ENCODE assay signal across 22 cellular contexts in the genomic region with DNA sequence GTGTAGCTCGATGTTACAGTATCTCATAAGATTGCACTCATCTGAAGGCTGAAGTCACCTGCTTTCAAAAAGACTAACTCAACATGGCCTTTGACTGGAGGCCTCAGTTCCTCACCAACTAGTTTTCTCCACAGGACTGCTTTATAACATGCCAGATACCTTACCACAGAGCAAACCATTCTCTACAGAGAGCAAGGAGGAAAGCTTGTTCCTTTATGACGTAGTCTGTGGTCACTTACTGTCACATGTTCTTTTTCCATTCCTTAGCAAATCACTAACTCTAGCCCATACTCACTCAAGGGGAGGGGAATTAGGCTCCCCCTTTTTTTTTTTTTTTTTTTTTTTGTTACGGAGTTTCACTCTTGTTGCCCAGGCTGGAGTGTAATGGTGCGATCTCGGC. TPM values are rescaled to one million over a fixed set of nuclear protein-coding genes. Genes with fewer than 3 reads are reported as not detected.
A peak's percentile ranks its signal among the peaks of the same experiment; 100 is the strongest.
DNase-seq lines count a peak whose midpoint lies in the region; ATAC-seq and TF ChIP-seq lines count a peak whose summit lies in the region.
"Had no signal": no experiment of that assay in that cellular context is flagged by ENCODE, and none has a peak within 500 bp of the region (broad histone marks: within the 10 kb centered on the region; RNA-seq: fewer than 3 reads in every experiment).

No MANE protein-coding gene starts in this region.

- H3K27ac Mint-ChIP-seq in activated CD4-positive, alpha-beta T cell treated with anti-CD3 and anti-CD28 coated beads, Interleukin-2, amount 10 ng/mL, durations not matched to agents 7 days and 5 days, result no peak overlapping the region
- H3K27ac Mint-ChIP-seq in activated CD8-positive, alpha-beta T cell treated with anti-CD3 and anti-CD28 coated beads for 36 hours, result peak overlapping the region; percentile 87
- H3K27ac Mint-ChIP-seq in nephron, result peak overlapping the region in 1 of 3 experiments; percentile 18

- peak; percentile 20 for DNase-seq in activated CD4-positive, alpha-beta T cell treated with anti-CD3 and anti-CD28 coated beads for 48 hours
- no peak for DNase-seq in activated CD4-positive, alpha-beta T cell treated with anti-CD3 and anti-CD28 coated beads, Interleukin-2, amount 10 ng/mL, durations not matched to agents 7 days and 5 days
- DNase-seq in M059J (ENCODE audit: low read depth), result peak; percentile 2
- DNase-seq in activated CD8-positive, alpha-beta T cell treated with anti-CD3 and anti-CD28 coated beads for 36 hours, result peak; percentile 49
- no peak for DNase-seq in NCI-H2196 treated with DMSO at 0.1 percent for 48 hours (lab: John Stamatoyannopoulos, UW; ENCODE audit: unreplicated experiment)
- DNase-seq in stimulated activated CD4-positive, alpha-beta T cell treated with anti-CD3 and anti-CD28 coated beads, Interleukin-1b, Interleukin-23, amount 100 ng/mL, for 48 hours, result no peak
- DNase-seq: activated CD4-positive, CD25-positive, alpha-beta regulatory T cell; activated CD8-positive, alpha-beta memory T cell treated with anti-CD3 and anti-CD28 coated beads, Interleukin-2, amount 50 U/mL, for 4 hours; activated naive CD4-positive, alpha-beta T cell treated with anti-CD3 and anti-CD28 coated beads, Interleukin-2, amount 50 U/mL, for 16 hours; brain microvascular endothelial cell; DMS 273 treated with DMSO at 0.1 percent for 48 hours; GDM1; heart right ventricle; mucosa of descending colon; NCI-H1105; NCI-H2081 treated with DMSO at 0.1 percent for 48 hours; NCI-H526 treated with DMSO at 0.1 percent for 48 hours; stimulated activated CD4-positive, alpha-beta T cell treated with anti-CD3 and anti-CD28 coated beads, Interleukin-4, amount 100 ng/mL, for 4 hours; substantia nigra had no signal

- intact Hi-C loops in activated CD8-positive, alpha-beta T cell treated with anti-CD3 and anti-CD28 coated beads for 36 hours (cut with micrococcal nuclease), result loop anchor here (5.0 to 10.0 kb wide), 5 partner anchors 109 to 529 kb away; partner anchors contain the start of genes COQ2, HNRNPD, LIN54 and PLAC8

- no peaks in the 10 kb centered on the region for H3K27me3 Mint-ChIP-seq in activated CD4-positive, alpha-beta T cell treated with anti-CD3 and anti-CD28 coated beads, Interleukin-2, amount 10 ng/mL, durations not matched to agents 7 days and 5 days
- H3K27me3 Mint-ChIP-seq in activated CD8-positive, alpha-beta T cell treated with anti-CD3 and anti-CD28 coated beads for 36 hours, result no peaks in the 10 kb centered on the region
- no peaks in the 10 kb centered on the region for H3K27me3 Mint-ChIP-seq in nephron (ENCODE audit: low read depth)

- peaks cover 23% of the 10 kb centered on the region for H3K4me1 Mint-ChIP-seq in activated CD4-positive, alpha-beta T cell treated with anti-CD3 and anti-CD28 coated beads, Interleukin-2, amount 10 ng/mL, durations not matched to agents 7 days and 5 days
- peaks cover 38% of the 10 kb centered on the region for H3K4me1 Mint-ChIP-seq in activated CD8-positive, alpha-beta T cell treated with anti-CD3 and anti-CD28 coated beads for 36 hours (ENCODE audit: low read depth)
- no peaks in the 10 kb centered on the region for H3K4me1 Mint-ChIP-seq in nephron

- no peak for TF ChIP-seq CTCF in activated CD8-positive, alpha-beta T cell treated with anti-CD3 and anti-CD28 coated beads for 36 hours (IDR thresholded peaks at IDR 0.05)
- TF ChIP-seq CTCF in nephron (IDR thresholded peaks at IDR 0.05; ENCODE audit: unreplicated experiment in 3 of 3), result no peak

- peak; percentile 11 for ATAC-seq in activated CD8-positive, alpha-beta T cell treated with anti-CD3 and anti-CD28 coated beads for 36 hours
- no peak for ATAC-seq in GM18873 (IDR thresholded peaks at IDR 0.05; ENCODE audit: low FRiP score, unreplicated experiment)
- ATAC-seq: A549, heart right ventricle, mucosa of descending colon had no signal

- H3K4me3 Mint-ChIP-seq in activated CD4-positive, alpha-beta T cell treated with anti-CD3 and anti-CD28 coated beads, Interleukin-2, amount 10 ng/mL, durations not matched to agents 7 days and 5 days, result no peak overlapping the region
- peak overlapping the region; percentile 2 for H3K4me3 Mint-ChIP-seq in activated CD8-positive, alpha-beta T cell treated with anti-CD3 and anti-CD28 coated beads for 36 hours
- H3K4me3 Mint-ChIP-seq in nephron, result peak overlapping the region in 2 of 3 experiments; percentile 35 to 45

- H3K36me3 Mint-ChIP-seq in activated CD4-positive, alpha-beta T cell treated with anti-CD3 and anti-CD28 coated beads, Interleukin-2, amount 10 ng/mL, durations not matched to agents 7 days and 5 days (ENCODE audit: low read depth), result peaks cover 2% of the 10 kb centered on the region
- peaks cover 11% of the 10 kb centered on the region for H3K36me3 Mint-ChIP-seq in activated CD8-positive, alpha-beta T cell treated with anti-CD3 and anti-CD28 coated beads for 36 hours (ENCODE audit: low read depth)
- peaks cover 13% of the 10 kb centered on the region for H3K36me3 Mint-ChIP-seq in nephron (ENCODE audit: low read depth)

- CTCF ChIA-PET in activated CD4-positive, alpha-beta T cell treated with anti-CD3 and anti-CD28 coated beads, Interleukin-2, amount 10 ng/mL, durations not matched to agents 7 days and 5 days (lab: Charles Lee), result no interaction called here
- CTCF ChIA-PET in activated CD8-positive, alpha-beta T cell treated with anti-CD3 and anti-CD28 coated beads for 36 hours (lab: Charles Lee), result interaction anchor here (1.2 to 1.8 kb wide), 3 partner anchors 15 to 131 kb away, joined by 3 to 4 read pairs (median 3); partner anchors contain the start of gene COPS4

- no peaks in the 10 kb centered on the region for H3K9me3 Mint-ChIP-seq in activated CD4-positive, alpha-beta T cell treated with anti-CD3 and anti-CD28 coated beads, Interleukin-2, amount 10 ng/mL, durations not matched to agents 7 days and 5 days
- H3K9me3 Mint-ChIP-seq in activated CD8-positive, alpha-beta T cell treated with anti-CD3 and anti-CD28 coated beads for 36 hours, result no peaks in the 10 kb centered on the region
- no peaks in the 10 kb centered on the region for H3K9me3 Mint-ChIP-seq in nephron

- POLR2A ChIA-PET in activated CD4-positive, alpha-beta T cell treated with anti-CD3 and anti-CD28 coated beads, Interleukin-2, amount 10 ng/mL, durations not matched to agents 7 days and 5 days (lab: Charles Lee), result no interaction called here
- POLR2A ChIA-PET in activated CD8-positive, alpha-beta T cell treated with anti-CD3 and anti-CD28 coated beads for 36 hours (lab: Charles Lee), result interaction anchor here (2.3 to 3.3 kb wide), 2 partner anchors 108 kb away, joined by 10 to 18 read pairs; partner anchors contain the start of gene LIN54

RNA-seq across cellular contexts. Expression of gene THAP9, which starts 3.2 kb away (rescaled TPM):
- total RNA-seq in activated CD4-positive, alpha-beta T cell treated with anti-CD3 and anti-CD28 coated beads, Interleukin-2, amount 10 ng/mL, durations not matched to agents 7 days and 5 days, result 1 to 10 TPM; 3.9 to 4.4 TPM
- 0.96 and 2.6 TPM in 2 replicates for total RNA-seq in M059J (2014; rRNA removed; shearing (Covaris generic))
- 1 to 10 TPM; 3.5 to 4.4 TPM for total RNA-seq in activated CD8-positive, alpha-beta T cell treated with anti-CD3 and anti-CD28 coated beads for 36 hours

RNA-seq across cellular contexts. Expression of gene SEC31A, which starts 12.8 kb away (rescaled TPM):
- 100 to 1,000 TPM; 131 to 154 TPM for total RNA-seq in activated CD4-positive, alpha-beta T cell treated with anti-CD3 and anti-CD28 coated beads, Interleukin-2, amount 10 ng/mL, durations not matched to agents 7 days and 5 days
- 165 and 205 TPM in 2 replicates for total RNA-seq in M059J (2014; rRNA removed; shearing (Covaris generic))
- total RNA-seq in activated CD8-positive, alpha-beta T cell treated with anti-CD3 and anti-CD28 coated beads for 36 hours, result 10 to 100 TPM; 76.0 to 77.1 TPM

Comparison
In these comparisons a context has a peak if more than half of its experiments do, and no peak if none do; other contexts are left out.
1. DNase-seq: peak in activated CD4-positive, alpha-beta T cell treated with anti-CD3 and anti-CD28 coated beads for 48 hours (single experiment), M059J (single experiment) and activated CD8-positive, alpha-beta T cell treated with anti-CD3 and anti-CD28 coated beads for 36 hours (single experiment); none in activated CD4-positive, alpha-beta T cell treated with anti-CD3 and anti-CD28 coated beads, Interleukin-2, amount 10 ng/mL, durations not matched to agents 7 days and 5 days (single experiment), NCI-H2196 treated with DMSO at 0.1 percent for 48 hours (single experiment) and stimulated activated CD4-positive, alpha-beta T cell treated with anti-CD3 and anti-CD28 coated beads, Interleukin-1b, Interleukin-23, amount 100 ng/mL, for 48 hours (single experiment).